13 cellular contexts compared by ENCODE assay signal in the genomic region with DNA sequence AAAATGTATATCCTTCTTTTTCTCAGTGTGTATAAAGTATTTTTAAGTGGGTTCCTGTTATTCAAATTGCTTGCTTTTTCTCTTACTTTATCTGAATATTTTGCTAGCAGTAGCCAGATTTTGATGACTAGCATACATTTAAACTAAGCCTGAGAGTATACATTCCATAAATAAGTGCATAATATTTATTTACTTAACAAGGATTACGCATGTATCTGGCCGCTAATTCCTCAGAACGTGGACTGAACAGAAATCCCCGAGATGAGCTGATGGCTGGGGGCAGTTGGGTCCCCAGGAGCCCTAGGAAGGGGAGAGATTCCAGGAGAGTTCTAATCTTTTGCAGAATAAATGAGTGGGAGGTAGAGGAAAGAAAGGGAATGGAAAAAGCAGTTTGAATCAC.
"Had no signal": no experiment of that assay in that cellular context is flagged by ENCODE, and none has a peak within 500 bp of the region (broad histone marks: within the 10 kb centered on the region; RNA-seq: fewer than 3 reads in every experiment).

No MANE protein-coding gene starts in this region.

- H3K27ac ChIP-seq: ovary had no signal

- ATAC-seq: esophagus mucosa; stimulated activated effector memory CD8-positive, alpha-beta T cell treated with anti-CD3 and anti-CD28 coated beads, Interleukin-12 subunit alpha, Interleukin-12 subunit beta, amount 100 ng/mL, for 72 hours; T-cell had no signal

- H3K27me3 ChIP-seq: ascending aorta, ovary, sigmoid colon had no signal

- H3K9me3 ChIP-seq: ascending aorta, ovary, sigmoid colon had no signal

- H3K36me3 ChIP-seq: ovary had no signal

- H3K4me3 ChIP-seq: ascending aorta, coronary artery, ovary, sigmoid colon had no signal

- DNase-seq: activated CD4-positive, CD25-positive, alpha-beta regulatory T cell treated with anti-CD3 and anti-CD28 coated beads, Interleukin-2, amount 50 U/mL, for 72 hours; activated naive CD4-positive, alpha-beta T cell; activated naive CD8-positive, alpha-beta T cell treated with anti-CD3 and anti-CD28 coated beads, Interleukin-2, amount 10 ng/mL, durations not matched to agents 7 days and 5 days; ovary; sigmoid colon; stimulated activated CD4-positive, alpha-beta T cell treated with anti-CD3 and anti-CD28 coated beads, Interleukin-12 subunit alpha, Interleukin-12 subunit beta, amount 100 ng/mL, for 4 hours; stimulated activated CD4-positive, alpha-beta T cell treated with anti-CD3 and anti-CD28 coated beads, Interleukin-2, amount 100 ng/mL, for 24 hours; T-cell; T1000 had no signal
